ENCODE assay signal across 26 cellular contexts in genomic region chr12:40198601-40199000, GRCh38.
"Had no signal": no experiment of that assay in that cellular context is flagged by ENCODE, and none has a peak within 500 bp of the region (broad histone marks: within the 10 kb centered on the region; RNA-seq: fewer than 3 reads in every experiment).

No MANE protein-coding gene starts in this region.

- H3K27me3 Mint-ChIP-seq: activated naive CD8-positive, alpha-beta T cell treated with anti-CD3 and anti-CD28 coated beads for 36 hours; activated T-helper 17 cell treated with anti-CD3 and anti-CD28 coated beads, Interleukin-2, amount 50 U/mL, for 72 hours; dendritic cell treated with granulocyte-macrophage colony-stimulating factor and Interleukin-4, amounts not matched to agents 40 ng/mL and 50 ng/mL, for 4 days; natural killer cell treated with Interleukin-12 subunit alpha and Interleukin-12 subunit beta and Interleukin-15 and Interleukin-18, amount 100 ng/mL, for 72 hours had no signal

- H3K27me3 ChIP-seq: cardiac muscle cell, esophagus muscularis mucosa, hepatocyte, neutrophil, pancreas, right lobe of liver, upper lobe of right lung had no signal

- H3K36me3 Mint-ChIP-seq: activated naive CD8-positive, alpha-beta T cell treated with anti-CD3 and anti-CD28 coated beads for 36 hours; mesothelial cell of epicardium; natural killer cell treated with Interleukin-12 subunit alpha and Interleukin-12 subunit beta and Interleukin-15 and Interleukin-18, amount 100 ng/mL, for 72 hours; stimulated activated effector memory CD8-positive, alpha-beta T cell treated with anti-CD3 and anti-CD28 coated beads, Interleukin-12 subunit alpha, Interleukin-12 subunit beta, amount 100 ng/mL, for 72 hours; WTC11 had no signal

- H3K9me3 ChIP-seq: esophagus muscularis mucosa, lower lobe of right lung, neutrophil, pancreas, right lobe of liver, thoracic aorta, upper lobe of right lung had no signal

- H3K4me2 ChIP-seq: hepatocyte had no signal

- H3K9me3 Mint-ChIP-seq: activated CD8-positive, alpha-beta T cell treated with anti-CD3 and anti-CD28 coated beads for 36 hours; activated naive CD8-positive, alpha-beta T cell treated with anti-CD3 and anti-CD28 coated beads for 36 hours; activated T-helper 17 cell treated with anti-CD3 and anti-CD28 coated beads, Interleukin-2, amount 50 U/mL, for 72 hours; dendritic cell treated with granulocyte-macrophage colony-stimulating factor and Interleukin-4, amounts not matched to agents 40 ng/mL and 50 ng/mL, for 4 days; mesothelial cell of epicardium; natural killer cell treated with Interleukin-12 subunit alpha and Interleukin-12 subunit beta and Interleukin-15 and Interleukin-18, amount 100 ng/mL, for 72 hours; stimulated activated effector memory CD8-positive, alpha-beta T cell treated with anti-CD3 and anti-CD28 coated beads, Interleukin-12 subunit alpha, Interleukin-12 subunit beta, amount 100 ng/mL, for 72 hours had no signal

- FAIRE-seq: pancreas, small intestine, TTC549 had no signal

- H2AFZ ChIP-seq: hepatocyte had no signal

- H3K36me3 ChIP-seq: cardiac muscle cell, esophagus muscularis mucosa, lower lobe of right lung, neutrophil, pancreas, right lobe of liver, thoracic aorta, upper lobe of right lung had no signal

- H3K27ac Mint-ChIP-seq: activated CD8-positive, alpha-beta T cell treated with anti-CD3 and anti-CD28 coated beads for 36 hours; activated naive CD8-positive, alpha-beta T cell treated with anti-CD3 and anti-CD28 coated beads for 36 hours; activated T-helper 17 cell treated with anti-CD3 and anti-CD28 coated beads, Interleukin-2, amount 50 U/mL, for 72 hours; dendritic cell treated with granulocyte-macrophage colony-stimulating factor and Interleukin-4, amounts not matched to agents 40 ng/mL and 50 ng/mL, for 4 days; mesothelial cell of epicardium; natural killer cell treated with Interleukin-12 subunit alpha and Interleukin-12 subunit beta and Interleukin-15 and Interleukin-18, amount 100 ng/mL, for 72 hours; stimulated activated effector memory CD8-positive, alpha-beta T cell treated with anti-CD3 and anti-CD28 coated beads, Interleukin-12 subunit alpha, Interleukin-12 subunit beta, amount 100 ng/mL, for 72 hours; WTC11 had no signal

- H3K4me3 ChIP-seq: cardiac muscle cell, esophagus muscularis mucosa, hepatocyte, lower lobe of right lung, pancreas, right lobe of liver, thoracic aorta, upper lobe of right lung had no signal

- H3K79me2 ChIP-seq: hepatocyte had no signal

- ATAC-seq: activated CD8-positive, alpha-beta T cell treated with anti-CD3 and anti-CD28 coated beads for 36 hours; activated T-helper 17 cell treated with anti-CD3 and anti-CD28 coated beads, Interleukin-2, amount 50 U/mL, for 72 hours; lower lobe of right lung; natural killer cell treated with Interleukin-12 subunit alpha and Interleukin-12 subunit beta and Interleukin-15 and Interleukin-18, amount 100 ng/mL, for 72 hours; pancreas; stimulated activated effector memory CD8-positive, alpha-beta T cell treated with anti-CD3 and anti-CD28 coated beads, Interleukin-12 subunit alpha, Interleukin-12 subunit beta, amount 100 ng/mL, for 72 hours; upper lobe of right lung; WTC11 had no signal

- H3K4me1 ChIP-seq: esophagus muscularis mucosa, lower lobe of right lung, pancreas, upper lobe of right lung had no signal

- H3K4me1 Mint-ChIP-seq: activated T-helper 17 cell treated with anti-CD3 and anti-CD28 coated beads, Interleukin-2, amount 50 U/mL, for 72 hours; mesothelial cell of epicardium; stimulated activated effector memory CD8-positive, alpha-beta T cell treated with anti-CD3 and anti-CD28 coated beads, Interleukin-12 subunit alpha, Interleukin-12 subunit beta, amount 100 ng/mL, for 72 hours had no signal

- H3K4me3 Mint-ChIP-seq: activated CD8-positive, alpha-beta T cell treated with anti-CD3 and anti-CD28 coated beads for 36 hours; activated naive CD8-positive, alpha-beta T cell treated with anti-CD3 and anti-CD28 coated beads for 36 hours; activated T-helper 17 cell treated with anti-CD3 and anti-CD28 coated beads, Interleukin-2, amount 50 U/mL, for 72 hours; dendritic cell treated with granulocyte-macrophage colony-stimulating factor and Interleukin-4, amounts not matched to agents 40 ng/mL and 50 ng/mL, for 4 days; mesothelial cell of epicardium; natural killer cell treated with Interleukin-12 subunit alpha and Interleukin-12 subunit beta and Interleukin-15 and Interleukin-18, amount 100 ng/mL, for 72 hours; stimulated activated effector memory CD8-positive, alpha-beta T cell treated with anti-CD3 and anti-CD28 coated beads, Interleukin-12 subunit alpha, Interleukin-12 subunit beta, amount 100 ng/mL, for 72 hours; WTC11 had no signal

- DNase-seq: activated CD4-positive, alpha-beta T cell treated with anti-CD3 and anti-CD28 coated beads for 4 hours; activated CD8-positive, alpha-beta T cell treated with anti-CD3 and anti-CD28 coated beads for 36 hours; activated naive CD4-positive, alpha-beta T cell; activated naive CD8-positive, alpha-beta T cell treated with anti-CD3 and anti-CD28 coated beads for 36 hours; activated T-cell treated with anti-CD3 and anti-CD28 coated beads, Interleukin-2, amount 50 U/mL, for 1 hour; amygdala; effector CD8-positive, alpha-beta T cell; islet precursor cell; lower lobe of right lung; pancreas; right lobe of liver; small intestine; stimulated activated CD4-positive, alpha-beta T cell treated with anti-CD3 and anti-CD28 coated beads, Interleukin-4, amount 100 ng/mL, for 24 hours; upper lobe of right lung had no signal

- H3K27ac ChIP-seq: cardiac muscle cell, esophagus muscularis mucosa, hepatocyte, lower lobe of right lung, neutrophil, pancreas, thoracic aorta, upper lobe of right lung had no signal
